In genomic region chr3:52881834-52882233, GRCh38 we compare ENCODE assay signal across 19 cellular contexts. TPM values are rescaled to one million over a fixed set of nuclear protein-coding genes. Genes with fewer than 3 reads are reported as not detected.
DNase-seq lines count a peak whose midpoint lies in the region; ATAC-seq, FAIRE-seq and TF ChIP-seq lines count a peak whose summit lies in the region.
"Had no signal": no experiment of that assay in that cellular context is flagged by ENCODE, and none has a peak within 500 bp of the region (broad histone marks: within the 10 kb centered on the region; RNA-seq: fewer than 3 reads in every experiment).

No MANE protein-coding gene starts in this region.

- DNase-seq in CD4-positive, CD25-positive, alpha-beta regulatory T cell = no peak
- DNase-seq in GM19239 (ENCODE audit: insufficient read length, low spot score) (no peak), islet precursor cell (peak; percentile 48), mesenchymal stem cell (peak; percentile 25), gastrocnemius medialis (no peak), NCI-H187 (lab: John Stamatoyannopoulos, UW) (no peak), endothelial cell (ENCODE audit: low spot score) (no peak)
- DNase-seq in activated naive CD8-positive, alpha-beta T cell treated with anti-CD3 and anti-CD28 coated beads, Interleukin-2, amount 50 U/mL, for 24 hours = no peak
- DNase-seq: ACHN; Calu3; CD4-positive, alpha-beta T cell; DMS 273 treated with DMSO at 0.1 percent for 48 hours; EL; GOT3; H9 had no signal

- H2AK5ac ChIP-seq in mesenchymal stem cell (ENCODE audit: low read length, severe bottlenecking) = no peak overlapping the region

- H3K4me3 Mint-ChIP-seq in CD4-positive, CD25-positive, alpha-beta regulatory T cell = peak overlapping the region in 1 of 4 donors; percentile 23
- no peak overlapping the region for H3K4me3 Mint-ChIP-seq in endothelial cell (ENCODE audit: unreplicated experiment)
- no peak overlapping the region for H3K4me3 Mint-ChIP-seq in activated naive CD8-positive, alpha-beta T cell treated with anti-CD3 and anti-CD28 coated beads, Interleukin-2, amount 50 U/mL, for 24 hours
- H3K4me3 Mint-ChIP-seq: CD4-positive, alpha-beta T cell; H9 had no signal

- FAIRE-seq in GM19239 (lab: Jason Lieb, UNC) = peak; percentile 21
- FAIRE-seq: G401.6, GM12891 had no signal

- H3K23ac ChIP-seq in mesenchymal stem cell (ENCODE audit: low read length in 2 of 2) = no peak overlapping the region

- no peak overlapping the region for H3K9ac ChIP-seq in mesenchymal stem cell (ENCODE audit: low read length)
- H3K9ac ChIP-seq: BLaER1 treated with 17β-estradiol and CSF1 and Interleukin-3, amounts not matched to agents 10 nM and 100 nM had no signal

- H2AFZ ChIP-seq in mesenchymal stem cell (ENCODE audit: low read depth, low read length) = no peak overlapping the region

- H3K4me1 Mint-ChIP-seq in CD4-positive, CD25-positive, alpha-beta regulatory T cell = peaks cover 21 to 60% (median 34%) of the 10 kb centered on the region in 4 donors
- H3K4me1 Mint-ChIP-seq in endothelial cell (ENCODE audit: unreplicated experiment) = no peaks in the 10 kb centered on the region
- H3K4me1 Mint-ChIP-seq in activated naive CD8-positive, alpha-beta T cell treated with anti-CD3 and anti-CD28 coated beads, Interleukin-2, amount 50 U/mL, for 24 hours = peaks cover 8% of the 10 kb centered on the region
- H3K4me1 Mint-ChIP-seq: H9 had no signal

- no peak overlapping the region for H3K18ac ChIP-seq in mesenchymal stem cell (ENCODE audit: low read depth in 1 of 2, low read length in 2 of 2)

- peak in 1 of 2 donors; percentile 42 for ATAC-seq in CD4-positive, CD25-positive, alpha-beta regulatory T cell (ENCODE audit: low read depth in 2 of 2)
- no peak for ATAC-seq in gastrocnemius medialis
- no peak for ATAC-seq in activated naive CD8-positive, alpha-beta T cell treated with anti-CD3 and anti-CD28 coated beads, Interleukin-2, amount 50 U/mL, for 24 hours

- intact Hi-C loops in gastrocnemius medialis (cut with DNase I; ENCODE audit: low total_unique reads) = no loop called here

- no peaks in the 10 kb centered on the region for H3K27me3 Mint-ChIP-seq in CD4-positive, CD25-positive, alpha-beta regulatory T cell
- no peaks in the 10 kb centered on the region for H3K27me3 Mint-ChIP-seq in endothelial cell (ENCODE audit: unreplicated experiment)
- no peaks in the 10 kb centered on the region for H3K27me3 Mint-ChIP-seq in activated naive CD8-positive, alpha-beta T cell treated with anti-CD3 and anti-CD28 coated beads, Interleukin-2, amount 50 U/mL, for 24 hours
- H3K27me3 Mint-ChIP-seq: CD4-positive, alpha-beta T cell had no signal

- H4K8ac ChIP-seq in mesenchymal stem cell (ENCODE audit: low read length) = peak overlapping the region; percentile 40

- no peak overlapping the region for H3K4me2 ChIP-seq in mesenchymal stem cell (ENCODE audit: low read length, poor library complexity, severe bottlenecking)
- H3K4me2 ChIP-seq: BLaER1 treated with 17β-estradiol and CSF1 and Interleukin-3, amounts not matched to agents 10 nM and 100 nM had no signal

- H4K91ac ChIP-seq in mesenchymal stem cell (ENCODE audit: low read length) = no peak overlapping the region

- no peak overlapping the region for H3K14ac ChIP-seq in mesenchymal stem cell (ENCODE audit: low read length in 2 of 2)

- peaks cover 34% of the 10 kb centered on the region for H3K79me1 ChIP-seq in mesenchymal stem cell (replicated peaks; ENCODE audit: low read length, poor library complexity, severe bottlenecking)

- H2BK120ac ChIP-seq in mesenchymal stem cell (ENCODE audit: low read depth, low read length) = no peak overlapping the region

- H3K27ac Mint-ChIP-seq in CD4-positive, CD25-positive, alpha-beta regulatory T cell = peak overlapping the region; percentile 36 to 90 (median 62)
- no peak overlapping the region for H3K27ac Mint-ChIP-seq in endothelial cell (ENCODE audit: unreplicated experiment)
- no peak overlapping the region for H3K27ac Mint-ChIP-seq in activated naive CD8-positive, alpha-beta T cell treated with anti-CD3 and anti-CD28 coated beads, Interleukin-2, amount 50 U/mL, for 24 hours
- H3K27ac Mint-ChIP-seq: CD4-positive, alpha-beta T cell had no signal

- H3K4me1 ChIP-seq in CD4-positive, CD25-positive, alpha-beta regulatory T cell (ENCODE audit: control insufficient read depth, insufficient read depth, low read length, poor library complexity, severe bottlenecking) = no peaks in the 10 kb centered on the region
- H3K4me1 ChIP-seq in mesenchymal stem cell (ENCODE audit: control insufficient read depth, insufficient read depth, low read depth, low read length) (no peaks in the 10 kb centered on the region), gastrocnemius medialis (peaks cover 4 to 21% of the 10 kb centered on the region in 2 donors)
- H3K4me1 ChIP-seq: BLaER1 treated with 17β-estradiol and CSF1 and Interleukin-3, amounts not matched to agents 10 nM and 100 nM had no signal

- TF ChIP-seq CTCF in gastrocnemius medialis (IDR thresholded peaks at IDR 0.05 in 4 of 5, conservative IDR thresholded peaks at IDR 0.05 in 1 of 5) (no peak), endothelial cell (IDR thresholded peaks at IDR 0.05; ENCODE audit: unreplicated experiment) (no peak)

- H3K4ac ChIP-seq in mesenchymal stem cell (ENCODE audit: low read depth in 1 of 2, low read length in 2 of 2) = no peak overlapping the region

- H3K36me3 Mint-ChIP-seq in CD4-positive, CD25-positive, alpha-beta regulatory T cell = peaks cover 23% of the 10 kb centered on the region
- peaks cover 14% of the 10 kb centered on the region for H3K36me3 Mint-ChIP-seq in endothelial cell (ENCODE audit: low read depth, unreplicated experiment)
- peaks cover 21% of the 10 kb centered on the region for H3K36me3 Mint-ChIP-seq in activated naive CD8-positive, alpha-beta T cell treated with anti-CD3 and anti-CD28 coated beads, Interleukin-2, amount 50 U/mL, for 24 hours (ENCODE audit: low read depth)

- no peaks in the 10 kb centered on the region for H3K27me3 ChIP-seq in CD4-positive, CD25-positive, alpha-beta regulatory T cell (ENCODE audit: control insufficient read depth, insufficient read depth, low read length)
- H3K27me3 ChIP-seq in mesenchymal stem cell (ENCODE audit: control insufficient read depth in 1 of 2, insufficient read depth in 1 of 2, low read length in 2 of 2) = no peaks in the 10 kb centered on the region
- no peaks in the 10 kb centered on the region for H3K27me3 ChIP-seq in gastrocnemius medialis
- H3K27me3 ChIP-seq: BLaER1 treated with 17β-estradiol and CSF1 and Interleukin-3, amounts not matched to agents 10 nM and 100 nM had no signal

- in situ Hi-C loops in gastrocnemius medialis (cut with MboI; ENCODE audit: low sequenced_read_pairs in 4 of 4) = no loop called here

- peaks cover 0 to 2% (median 0%) of the 10 kb centered on the region in 7 donors for H3K9me3 Mint-ChIP-seq in CD4-positive, CD25-positive, alpha-beta regulatory T cell
- H3K9me3 Mint-ChIP-seq in endothelial cell (ENCODE audit: unreplicated experiment) = no peaks in the 10 kb centered on the region
- H3K9me3 Mint-ChIP-seq in activated naive CD8-positive, alpha-beta T cell treated with anti-CD3 and anti-CD28 coated beads, Interleukin-2, amount 50 U/mL, for 24 hours = no peaks in the 10 kb centered on the region
- H3K9me3 Mint-ChIP-seq: CD4-positive, alpha-beta T cell; H9 had no signal

- no peak for TF ChIP-seq POLR2A in gastrocnemius medialis (IDR thresholded peaks at IDR 0.05)

- H3K36me3 ChIP-seq in CD4-positive, CD25-positive, alpha-beta regulatory T cell (ENCODE audit: control insufficient read depth, insufficient read depth, low read length) = peaks cover 21% of the 10 kb centered on the region
- H3K36me3 ChIP-seq in mesenchymal stem cell (ENCODE audit: control insufficient read depth in 1 of 2, insufficient read depth in 2 of 2, low read depth in 1 of 2, low read length in 2 of 2) (peaks cover 15 to 23% of the 10 kb centered on the region in 2 experiments), gastrocnemius medialis (peaks cover 0 to 5% of the 10 kb centered on the region in 2 donors)

- H2BK5ac ChIP-seq in mesenchymal stem cell (ENCODE audit: low read depth, low read length, poor library complexity, severe bottlenecking) = no peak overlapping the region

- H3K27ac ChIP-seq in CD4-positive, CD25-positive, alpha-beta regulatory T cell (ENCODE audit: insufficient read depth, low read length, poor library complexity, severe bottlenecking) = no peak overlapping the region
- H3K27ac ChIP-seq in mesenchymal stem cell (ENCODE audit: low read length, poor library complexity, severe bottlenecking) = no peak overlapping the region
- H3K27ac ChIP-seq in gastrocnemius medialis = no peak overlapping the region
- H3K27ac ChIP-seq: BLaER1 treated with 17β-estradiol and CSF1 and Interleukin-3, amounts not matched to agents 10 nM and 100 nM had no signal

- H3K4me3 ChIP-seq in CD4-positive, CD25-positive, alpha-beta regulatory T cell (ENCODE audit: low read depth, low read length) = no peak overlapping the region
- H3K4me3 ChIP-seq in mesenchymal stem cell (ENCODE audit: insufficient read depth in 1 of 2, low read depth in 1 of 2, low read length in 2 of 2) (no peak overlapping the region), gastrocnemius medialis (no peak overlapping the region)
- H3K4me3 ChIP-seq: BLaER1 treated with 17β-estradiol and CSF1 and Interleukin-3, amounts not matched to agents 10 nM and 100 nM had no signal

- 62% methylated on average over 4 of the region's 4 CpGs for WGBS in mesenchymal stem cell

- no peak overlapping the region for H2BK15ac ChIP-seq in mesenchymal stem cell (ENCODE audit: low read depth, poor library complexity, severe bottlenecking)

- H3K9me3 ChIP-seq in CD4-positive, CD25-positive, alpha-beta regulatory T cell (ENCODE audit: control insufficient read depth in 2 of 2, low read length in 2 of 2) = no peaks in the 10 kb centered on the region
- peaks cover 6% of the 10 kb centered on the region for H3K9me3 ChIP-seq in mesenchymal stem cell (ENCODE audit: control insufficient read depth, low read length)
- no peaks in the 10 kb centered on the region for H3K9me3 ChIP-seq in gastrocnemius medialis

- H2BK12ac ChIP-seq in mesenchymal stem cell (ENCODE audit: low read length in 2 of 2) = no peak overlapping the region

RNA-seq across cellular contexts. Expression of gene STIMATE, which starts 15.5 kb away (rescaled TPM):
- 87.7 TPM for total RNA-seq in CD4-positive, CD25-positive, alpha-beta regulatory T cell
- polyA plus RNA-seq in CD4-positive, CD25-positive, alpha-beta regulatory T cell = 10 to 100 TPM; 10.7 to 15.5 (median 12.4) TPM
- polyA plus RNA-seq in mesenchymal stem cell (2013, experiment 1 of 2) = 17.9 TPM
- polyA plus RNA-seq in mesenchymal stem cell (2013, experiment 2 of 2) = 16.0 TPM
- total RNA-seq in gastrocnemius medialis = 10 to 100 TPM; 20.6 to 64.6 (median 27.8) TPM
- total RNA-seq in endothelial cell (ENCODE audit: unreplicated experiment) = 24.5 TPM

RNA-seq across cellular contexts. Expression of gene MUSTN1, which starts 47.0 kb away (rescaled TPM):
- total RNA-seq in CD4-positive, CD25-positive, alpha-beta regulatory T cell = 13.8 TPM
- 1 to 10 TPM in 1 of 4 donors, not detected in 3; 1.2 TPM for polyA plus RNA-seq in CD4-positive, CD25-positive, alpha-beta regulatory T cell
- polyA plus RNA-seq in mesenchymal stem cell (2013, experiment 1 of 2) = 0.48 TPM
- not detected for polyA plus RNA-seq in mesenchymal stem cell (2013, experiment 2 of 2)
- total RNA-seq in gastrocnemius medialis (1,000 to 10,000 TPM in 1 of 4 donors, 100 to 1,000 TPM in 3; 218 to 2,149 (median 412) TPM), endothelial cell (ENCODE audit: unreplicated experiment) (1.1 TPM)
- total RNA-seq: HT-29 had no signal

RNA-seq across cellular contexts. Expression of gene ITIH4, which starts 51.4 kb away (rescaled TPM):
- 71.1 TPM for total RNA-seq in CD4-positive, CD25-positive, alpha-beta regulatory T cell
- polyA plus RNA-seq in CD4-positive, CD25-positive, alpha-beta regulatory T cell = 1 to 10 TPM in 3 of 4 donors, not detected in 1; 1.1 to 2.0 (median 2.0) TPM
- 0.80 TPM for polyA plus RNA-seq in mesenchymal stem cell (2013, experiment 1 of 2)
- 0.93 TPM for polyA plus RNA-seq in mesenchymal stem cell (2013, experiment 2 of 2)
- 10 to 100 TPM in 3 of 4 donors, 1 to 10 TPM in 1; 3.5 to 20.4 (median 12.7) TPM for total RNA-seq in gastrocnemius medialis
- 8.2 TPM for total RNA-seq in endothelial cell (ENCODE audit: unreplicated experiment)
- total RNA-seq: HT-29 had no signal

Comparison
In these comparisons a context has a peak if more than half of its experiments do, and no peak if none do; other contexts are left out.
1. DNase-seq: peak in islet precursor cell (single experiment) and mesenchymal stem cell (single experiment); none in CD4-positive, CD25-positive, alpha-beta regulatory T cell (0 of 3), GM19239 (single experiment), gastrocnemius medialis (0 of 2), NCI-H187 (0 of 2), endothelial cell (single experiment) and activated naive CD8-positive, alpha-beta T cell treated with anti-CD3 and anti-CD28 coated beads, Interleukin-2, amount 50 U/mL, for 24 hours (single experiment).
2. H3K27ac Mint-ChIP-seq: peak in CD4-positive, CD25-positive, alpha-beta regulatory T cell (3 of 3); none in endothelial cell (single experiment) and activated naive CD8-positive, alpha-beta T cell treated with anti-CD3 and anti-CD28 coated beads, Interleukin-2, amount 50 U/mL, for 24 hours (single experiment).
3. RNA of gene MUSTN1, which starts 47.0 kb away (total RNA-seq): 218 to 2,149 TPM in gastrocnemius medialis; 13.8 TPM in CD4-positive, CD25-positive, alpha-beta regulatory T cell (single experiment) and 1.1 TPM in endothelial cell (single experiment); every median in the first group is over 10 times any median in the second.